ENCODE assay signal across 1 cellular context in genomic region chr10:116952729-116953128, GRCh38.
TF ChIP-seq lines count a peak whose summit lies in the region.

No MANE protein-coding gene starts in this region.

TF ChIP-seq in GM23338, 12 proteins besides CTCF, POLR2A, EP300 and RAD21 (continued from another document):
- no peak for TF ChIP-seq REST (IDR thresholded peaks at IDR 0.05; ENCODE audit: unreplicated experiment)
- TF ChIP-seq EZH2 (IDR thresholded peaks at IDR 0.05; ENCODE audit: low read depth, unreplicated experiment), result no peak
- TF ChIP-seq ZNF114 (CRISPR knock-in tag; IDR thresholded peaks at IDR 0.05), result no peak
- TF ChIP-seq STAT1 (IDR thresholded peaks at IDR 0.05; ENCODE audit: unreplicated experiment), result no peak
- TF ChIP-seq ZNF331 (CRISPR knock-in tag; IDR thresholded peaks at IDR 0.05; ENCODE audit: low read depth), result no peak
- no peak for TF ChIP-seq ETS1 (IDR thresholded peaks at IDR 0.05)
- no peak for TF ChIP-seq NANOG (IDR thresholded peaks at IDR 0.05; ENCODE audit: borderline replicate concordance)
- TF ChIP-seq POLR2AphosphoS5 (IDR thresholded peaks at IDR 0.05; ENCODE audit: low read depth), result no peak
TF ChIP-seq in GM23338: peak in this region for 0.
